ENCODE assay signal across 31 cellular contexts in the genomic region with DNA sequence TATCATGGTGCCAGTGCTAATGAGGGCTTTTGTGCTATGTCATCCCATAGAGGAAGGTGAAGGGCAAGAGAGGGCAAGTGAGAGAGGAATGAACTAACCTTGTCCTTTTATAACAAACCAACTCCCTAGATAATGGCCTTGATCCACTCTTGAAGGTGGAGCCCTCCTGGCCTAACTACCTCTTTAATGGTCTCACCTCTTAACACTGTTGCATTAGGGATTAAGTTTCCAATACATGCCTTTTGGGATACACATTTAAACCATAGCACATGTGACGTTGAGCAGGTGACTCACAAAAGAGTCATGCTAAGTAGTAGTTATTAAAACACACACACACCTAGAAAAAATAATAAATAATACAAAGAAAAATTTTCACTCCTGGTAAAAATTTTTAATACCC. TPM values are rescaled to one million over a fixed set of nuclear protein-coding genes. Genes with fewer than 3 reads are reported as not detected.
DNase-seq lines count a peak whose midpoint lies in the region; ATAC-seq, FAIRE-seq and TF ChIP-seq lines count a peak whose summit lies in the region.
"Had no signal": no experiment of that assay in that cellular context is flagged by ENCODE, and none has a peak within 500 bp of the region (broad histone marks: within the 10 kb centered on the region; RNA-seq: fewer than 3 reads in every experiment).

No MANE protein-coding gene starts in this region.

- DNase-seq in D721Med (ENCODE audit: insufficient read length, low spot score) (no peak), HFFc6 (peak; percentile 39), RWPE2 (ENCODE audit: low spot score) (no peak), fibroblast of lung (ENCODE audit: low read depth in 2 of 2) (peak; percentile 45 to 57), left cardiac atrium (no peak)
- no peak for DNase-seq in stimulated activated CD4-positive, alpha-beta T cell treated with anti-CD3 and anti-CD28 coated beads, Interleukin-4, amount 100 ng/mL, for 1 hour
- DNase-seq: activated CD4-positive, alpha-beta T cell treated with anti-CD3 and anti-CD28 coated beads, Interleukin-2, amount 50 U/mL, for 1 hour; activated CD4-positive, CD25-positive, alpha-beta regulatory T cell; activated gamma-delta T cell; activated naive CD8-positive, alpha-beta T cell treated with anti-CD3 and anti-CD28 coated beads, Interleukin-2, amount 10 ng/mL, durations not matched to agents 7 days and 5 days; activated T-cell treated with anti-CD3 and anti-CD28 coated beads, Interleukin-2, amount 50 U/mL, for 1 hour; aorta; CD4-positive, alpha-beta memory T cell; esophagus squamous epithelium; H9; Karpas-422; NCI-H146; NCI-H2107; NCI-H82; pancreas; stimulated activated naive CD4-positive, alpha-beta T cell treated with Interleukin-2 at 50 U/mL for 16 hours; T1000 had no signal

- H3K36me3 Mint-ChIP-seq in HFFc6 (ENCODE audit: low read depth), result no peaks in the 10 kb centered on the region
- H3K36me3 Mint-ChIP-seq: activated naive CD8-positive, alpha-beta T cell treated with anti-CD3 and anti-CD28 coated beads, Interleukin-2, amount 10 ng/mL, durations not matched to agents 7 days and 5 days; CD4-positive, alpha-beta memory T cell had no signal

- no peak overlapping the region for H3K4me2 ChIP-seq in fibroblast of lung (ENCODE audit: extremely low read depth, insufficient read depth, low read length)

- H3K9me3 Mint-ChIP-seq in HFFc6, result no peaks in the 10 kb centered on the region

- FAIRE-seq in D721Med (lab: Jason Lieb, UNC), result no peak
- FAIRE-seq: GM12891, pancreas, RCC 7860, urothelium cell line had no signal

- no peak overlapping the region for H3K27ac ChIP-seq in RWPE2 (ENCODE audit: poor library complexity, severe bottlenecking)
- no peak overlapping the region for H3K27ac ChIP-seq in fibroblast of lung (ENCODE audit: insufficient read depth, low read length)
- H3K27ac ChIP-seq: esophagus squamous epithelium, gastroesophageal sphincter, pancreas, skin epidermis had no signal

- H3K27ac Mint-ChIP-seq in HFFc6, result no peak overlapping the region; the same call in 1 of the 2 replicates
- H3K27ac Mint-ChIP-seq: activated naive CD8-positive, alpha-beta T cell treated with anti-CD3 and anti-CD28 coated beads, Interleukin-2, amount 10 ng/mL, durations not matched to agents 7 days and 5 days; B cell; CD4-positive, alpha-beta memory T cell; dendritic cell treated with granulocyte-macrophage colony-stimulating factor and Interleukin-4, amounts not matched to agents 40 ng/mL and 50 ng/mL, for 4 days had no signal

- no peak overlapping the region for H3K4me3 Mint-ChIP-seq in HFFc6
- H3K4me3 Mint-ChIP-seq: activated naive CD8-positive, alpha-beta T cell treated with anti-CD3 and anti-CD28 coated beads, Interleukin-2, amount 10 ng/mL, durations not matched to agents 7 days and 5 days; B cell; dendritic cell treated with granulocyte-macrophage colony-stimulating factor and Interleukin-4, amounts not matched to agents 40 ng/mL and 50 ng/mL, for 4 days; H9 had no signal

- H3K4me1 ChIP-seq in RWPE2 (ENCODE audit: insufficient read depth, poor library complexity, severe bottlenecking) (no peaks in the 10 kb centered on the region), fibroblast of lung (ENCODE audit: control insufficient read depth, extremely low read depth, insufficient read depth, low read length) (peaks cover 5% of the 10 kb centered on the region)
- H3K4me1 ChIP-seq: esophagus squamous epithelium, gastroesophageal sphincter, pancreas had no signal

- ATAC-seq in RWPE2 (ENCODE audit: low read depth) (peak; percentile 74), HG03095 (IDR thresholded peaks at IDR 0.05; ENCODE audit: unreplicated experiment) (no peak), left cardiac atrium (no peak), GM19023 (IDR thresholded peaks at IDR 0.05; ENCODE audit: unreplicated experiment) (no peak)

- H3K36me3 ChIP-seq in RWPE2 (ENCODE audit: low read depth) (no peaks in the 10 kb centered on the region), fibroblast of lung (ENCODE audit: control insufficient read depth, insufficient read depth, low read length) (no peaks in the 10 kb centered on the region)
- H3K36me3 ChIP-seq: esophagus squamous epithelium, gastroesophageal sphincter, pancreas had no signal

- no peaks in the 10 kb centered on the region for H4K20me1 ChIP-seq in fibroblast of lung (ENCODE audit: control insufficient read depth, extremely low read depth, insufficient read depth, low read length)

- H3K27me3 ChIP-seq in RWPE2 (ENCODE audit: insufficient read depth, poor library complexity, severe bottlenecking), result no peaks in the 10 kb centered on the region
- no peaks in the 10 kb centered on the region for H3K27me3 ChIP-seq in fibroblast of lung (ENCODE audit: control insufficient read depth, insufficient read depth, low read length)
- H3K27me3 ChIP-seq: pancreas had no signal

- no peaks in the 10 kb centered on the region for H3K79me2 ChIP-seq in fibroblast of lung (ENCODE audit: control insufficient read depth, insufficient read depth, low read length)

- H3K9me3 ChIP-seq in RWPE2 (ENCODE audit: severe bottlenecking), result no peaks in the 10 kb centered on the region
- H3K9me3 ChIP-seq in fibroblast of lung (ENCODE audit: control insufficient read depth, insufficient read depth, low read depth, low read length), result no peaks in the 10 kb centered on the region
- H3K9me3 ChIP-seq: esophagus squamous epithelium, gastroesophageal sphincter, pancreas had no signal

- peaks cover 62% of the 10 kb centered on the region for H3K4me1 Mint-ChIP-seq in HFFc6 (ENCODE audit: low read depth)

- peaks cover 4% of the 10 kb centered on the region; the same call in 1 of the 2 replicates for H3K27me3 Mint-ChIP-seq in HFFc6 (ENCODE audit: insufficient read depth)

- TF ChIP-seq CTCF in D721Med (IDR thresholded peaks at IDR 0.05; ENCODE audit: insufficient read depth, missing control alignments), result peak; percentile 0
- no peak for TF ChIP-seq CTCF in HFFc6 (IDR thresholded peaks at IDR 0.05)
- no peak for TF ChIP-seq CTCF in RWPE2 (IDR thresholded peaks at IDR 0.05; ENCODE audit: poor library complexity, severe bottlenecking)
- no peak for TF ChIP-seq CTCF in fibroblast of lung (conservative IDR thresholded peaks at IDR 0.05 in 1 of 2, IDR thresholded peaks at IDR 0.05 in 1 of 2; ENCODE audit: low read depth in 1 of 2, low read length in 2 of 2)

- H3K9ac ChIP-seq in fibroblast of lung (ENCODE audit: insufficient read depth, low read length), result no peak overlapping the region

- intact Hi-C loops in left cardiac atrium (cut with DNase I), result loop anchor here (5.0 to 10.0 kb wide), 2 partner anchors 222 to 381 kb away; no protein-coding TSS in a partner anchor

- H2AFZ ChIP-seq in fibroblast of lung (ENCODE audit: low read length), result no peak overlapping the region

- H3K4me3 ChIP-seq in RWPE2 (ENCODE audit: severe bottlenecking), result no peak overlapping the region
- H3K4me3 ChIP-seq in fibroblast of lung (replicated peaks in 1 of 4; ENCODE audit: control extremely low read depth in 1 of 4, insufficient read depth in 1 of 4, low read depth in 3 of 4, low read length in 4 of 4), result no peak overlapping the region
- H3K4me3 ChIP-seq: esophagus squamous epithelium, gastroesophageal sphincter, pancreas, skin epidermis had no signal

RNA-seq across cellular contexts. Expression of a gene that starts 36.9 kb away (rescaled TPM):
- 100 to 1,000 TPM; 493 to 923 (median 550) TPM for total RNA-seq in HFFc6 (2021; fragmentation: NEBNext Ultra II Directional; extraction: Animal tissue kit (Norgen Biotek cat#: 25700))
- total RNA-seq in fibroblast of lung (20.5 and 22.8 TPM in 2 replicates), left cardiac atrium (100 to 1,000 TPM; 194 to 230 TPM)
- polyA plus RNA-seq in fibroblast of lung, result 216 and 347 TPM in 2 replicates
- 268 and 404 TPM in 2 replicates for polyA plus RNA-seq in fibroblast of lung (2012)
- polyA minus RNA-seq in fibroblast of lung (ENCODE audit: low replicate concordance), result 155 and 204 TPM in 2 replicates
- total RNA-seq: activated naive CD8-positive, alpha-beta T cell treated with anti-CD3 and anti-CD28 coated beads, Interleukin-2, amount 10 ng/mL, durations not matched to agents 7 days and 5 days; CD4-positive, alpha-beta memory T cell had no signal
- polyA plus RNA-seq: CD4-positive, alpha-beta memory T cell had no signal

Comparison
In these comparisons a context has a peak if more than half of its experiments do, and no peak if none do; other contexts are left out.
1. DNase-seq: peak in HFFc6 (single experiment) and fibroblast of lung (2 of 2); none in D721Med (single experiment), RWPE2 (single experiment), left cardiac atrium (single experiment) and stimulated activated CD4-positive, alpha-beta T cell treated with anti-CD3 and anti-CD28 coated beads, Interleukin-4, amount 100 ng/mL, for 1 hour (single experiment).